ENCODE assay signal across 9 cellular contexts in genomic region chr4:169070895-169071218, GRCh38.
A peak's percentile ranks its signal among the peaks of the same experiment; 100 is the strongest.
DNase-seq lines count a peak whose midpoint lies in the region; ATAC-seq and TF ChIP-seq lines count a peak whose summit lies in the region.
"Had no signal": no experiment of that assay in that cellular context is flagged by ENCODE, and none has a peak within 500 bp of the region (broad histone marks: within the 10 kb centered on the region; RNA-seq: fewer than 3 reads in every experiment).

No MANE protein-coding gene starts in this region.

- H3K4me3 ChIP-seq in breast epithelium: peak overlapping the region in 1 of 3 donors; percentile 36
- H3K4me3 ChIP-seq: esophagus muscularis mucosa had no signal

- H3K27ac ChIP-seq in breast epithelium: peak overlapping the region; percentile 92 to 95
- H3K27ac ChIP-seq: esophagus muscularis mucosa had no signal

- peaks cover 11 to 12% of the 10 kb centered on the region in 2 donors for H3K4me1 ChIP-seq in breast epithelium
- H3K4me1 ChIP-seq: esophagus muscularis mucosa had no signal

- H3K27ac Mint-ChIP-seq in nephron: peak overlapping the region; percentile 83 to 95 (median 88)

- H3K36me3 Mint-ChIP-seq in nephron (ENCODE audit: low read depth): no peaks in the 10 kb centered on the region

- no peak overlapping the region for H3K4me3 Mint-ChIP-seq in nephron

- H3K9me3 Mint-ChIP-seq in nephron: no peaks in the 10 kb centered on the region

- H3K9me3 ChIP-seq in breast epithelium: no peaks in the 10 kb centered on the region
- H3K9me3 ChIP-seq: esophagus muscularis mucosa had no signal

- DNase-seq in NCI-H146 treated with DMSO at 0.1 percent for 48 hours (lab: John Stamatoyannopoulos, UW; ENCODE audit: unreplicated experiment): peak; percentile 13
- peak; percentile 71 for DNase-seq in breast epithelium (ENCODE audit: low spot score in 2 of 2)
- DNase-seq in cerebellum (ENCODE audit: low spot score): no peak
- no peak for DNase-seq in ecto neural progenitor cell (ENCODE audit: low spot score)
- no peak for DNase-seq in RKO (ENCODE audit: low spot score)

- no peaks in the 10 kb centered on the region for H3K27me3 Mint-ChIP-seq in nephron (ENCODE audit: low read depth)

- TF ChIP-seq CTCF in breast epithelium (IDR thresholded peaks at IDR 0.05) (no peak), nephron (IDR thresholded peaks at IDR 0.05; ENCODE audit: unreplicated experiment in 3 of 3) (no peak)

- ATAC-seq in GM18508 (IDR thresholded peaks at IDR 0.05; ENCODE audit: insufficient read depth, unreplicated experiment) (peak; percentile 64), GM21723 (IDR thresholded peaks at IDR 0.05; ENCODE audit: unreplicated experiment) (no peak)

- TF ChIP-seq POLR2A in breast epithelium (IDR thresholded peaks at IDR 0.05): no peak

- no peaks in the 10 kb centered on the region for H3K27me3 ChIP-seq in breast epithelium
- H3K27me3 ChIP-seq: esophagus muscularis mucosa had no signal

- H3K4me1 Mint-ChIP-seq in nephron: peaks cover 47% of the 10 kb centered on the region

- H3K36me3 ChIP-seq in breast epithelium: no peaks in the 10 kb centered on the region
- H3K36me3 ChIP-seq: esophagus muscularis mucosa had no signal

- intact Hi-C loops in breast epithelium (cut with DNase I; ENCODE audit: low total_unique reads): no loop called here

Comparison
In these comparisons a context has a peak if more than half of its experiments do, and no peak if none do; other contexts are left out.
1. DNase-seq: peak in NCI-H146 treated with DMSO at 0.1 percent for 48 hours (single experiment) and breast epithelium (2 of 2); none in cerebellum (single experiment), ecto neural progenitor cell (single experiment) and RKO (single experiment).